Comparison of ENCODE assay signal across 8 cellular contexts in genomic region chr9:133347985-133348762, GRCh38. TPM values are rescaled to one million over a fixed set of nuclear protein-coding genes. Genes with fewer than 3 reads are reported as not detected.
DNase-seq lines count a peak whose midpoint lies in the region.

Gene MED22, minus strand, starts transcription at chr9:133348131. Its CDS starts 1,469 bp downstream, at chr9:133346662.
Gene RPL7A, plus strand, starts transcription at chr9:133348218. Its CDS starts 26 bp downstream, at chr9:133348244.

- H4K91ac ChIP-seq in neuronal stem cell (ENCODE audit: low read depth, low read length, poor library complexity) = peak within 1 kb of the TSS; percentile 97

- H3K18ac ChIP-seq in neuronal stem cell (ENCODE audit: low read length) = peak within 1 kb of the TSS; percentile 100

- H3K9ac ChIP-seq in neuronal stem cell (ENCODE audit: low read depth, low read length, poor library complexity) (peak within 1 kb of the TSS; percentile 99), subcutaneous abdominal adipose tissue (ENCODE audit: low read length in 5 of 5) (peak within 1 kb of the TSS; percentile 75 to 99 (median 99))

- peak within 1 kb of the TSS; percentile 86 for H3K4me2 ChIP-seq in neuronal stem cell (ENCODE audit: insufficient read depth, low read length, poor library complexity, severe bottlenecking)

- H2AFZ ChIP-seq in neuronal stem cell (ENCODE audit: low read length) = peak within 1 kb of the TSS; percentile 89

- peak within 1 kb of the TSS; percentile 97 for H2BK5ac ChIP-seq in neuronal stem cell (ENCODE audit: low read length)

- H3K79me1 ChIP-seq in neuronal stem cell (ENCODE audit: low read depth, low read length) = peaks cover 25% of the 10 kb centered on the region

- H3K9me3 ChIP-seq in HAP-1 (no peaks in the 10 kb centered on the region), SJSA1 (replicated peaks) (no peaks in the 10 kb centered on the region), neuronal stem cell (replicated peaks in 1 of 2; ENCODE audit: control insufficient read depth in 2 of 2, insufficient read depth in 1 of 2, low read depth in 1 of 2, low read length in 2 of 2) (peaks cover 0 to 5% of the 10 kb centered on the region in 2 donors), subcutaneous abdominal adipose tissue (ENCODE audit: control insufficient read depth in 5 of 5, low read length in 5 of 5) (peaks cover 0 to 2% (median 0%) of the 10 kb centered on the region in 5 donors)

- peak within 1 kb of the TSS; percentile 82 for H2BK120ac ChIP-seq in neuronal stem cell (ENCODE audit: low read depth, low read length)

- H3K4me1 ChIP-seq in HAP-1 (peaks cover 12% of the 10 kb centered on the region), SJSA1 (replicated peaks) (peaks cover 23% of the 10 kb centered on the region), neuronal stem cell (ENCODE audit: control insufficient read depth in 2 of 2, insufficient read depth in 1 of 2, low read depth in 1 of 2, low read length in 2 of 2) (peaks cover 7 to 15% of the 10 kb centered on the region in 2 donors), subcutaneous abdominal adipose tissue (ENCODE audit: control insufficient read depth in 5 of 5, insufficient read depth in 5 of 5, low read length in 5 of 5) (peaks cover 10 to 42% (median 35%) of the 10 kb centered on the region in 5 donors)

- H3K36me3 ChIP-seq in HAP-1 (replicated peaks) (peaks cover 79% of the 10 kb centered on the region), SJSA1 (peaks cover 87% of the 10 kb centered on the region), neuronal stem cell (replicated peaks in 1 of 2; ENCODE audit: control insufficient read depth in 2 of 2, insufficient read depth in 2 of 2, low read length in 2 of 2) (peaks cover 70 to 81% of the 10 kb centered on the region in 2 donors), subcutaneous abdominal adipose tissue (ENCODE audit: control insufficient read depth in 5 of 5, insufficient read depth in 5 of 5, low read length in 5 of 5) (peaks cover 5 to 72% (median 64%) of the 10 kb centered on the region in 5 donors)

- peak within 1 kb of the TSS; percentile 77 for H4K8ac ChIP-seq in neuronal stem cell (ENCODE audit: low read depth, low read length)

- H2BK12ac ChIP-seq in neuronal stem cell (ENCODE audit: low read length) = no peak within 1 kb of the TSS

- peak within 1 kb of the TSS; percentile 95 for H3K14ac ChIP-seq in neuronal stem cell (ENCODE audit: low read length)

- H3K27ac ChIP-seq in SJSA1 (peak within 1 kb of the TSS; percentile 92), neuronal stem cell (replicated peaks; ENCODE audit: low read length) (peak within 1 kb of the TSS; percentile 90), subcutaneous abdominal adipose tissue (ENCODE audit: low read depth, low read length) (peak within 1 kb of the TSS; percentile 92)

- H3K23ac ChIP-seq in neuronal stem cell (ENCODE audit: low read depth, low read length, poor library complexity) = peak within 1 kb of the TSS; percentile 99

- in situ Hi-C loops in HAP-1 (cut with MboI; ENCODE audit: low sequenced_read_pairs) = loop anchor here (10.0 kb wide), 1 partner anchor 137 kb away; no protein-coding TSS in a partner anchor

- peak within 1 kb of the TSS; percentile 99 for H2AK5ac ChIP-seq in neuronal stem cell (ENCODE audit: low read depth, low read length)

- DNase-seq in ELF-1 (ENCODE audit: low read depth, low spot score) = peak; percentile 97
- peak; percentile 92 to 96 for DNase-seq in HAP-1 (ENCODE audit: low spot score in 2 of 2)
- DNase-seq in MV-4-11 (lab: John Stamatoyannopoulos, UW) = peak; percentile 93
- DNase-seq in SJSA1 (ENCODE audit: low read depth in 1 of 2, low spot score in 2 of 2) = peak; percentile 91 to 93
- peak; percentile 76 to 80 (median 76) for DNase-seq in activated naive CD4-positive, alpha-beta T cell (lab: John Stamatoyannopoulos, UW)
- peak; percentile 94 for DNase-seq in foreskin melanocyte
- DNase-seq in neuronal stem cell (ENCODE audit: low spot score) = peak; percentile 95

- no CpG with 5 or more reads among the region's 66 CpGs for WGBS in neuronal stem cell (ENCODE audit: extremely low coverage in 2 of 2, insufficient read length in 2 of 2, insufficient replicate concordance in 1 of 2), 2 donors

- H3K4ac ChIP-seq in neuronal stem cell (ENCODE audit: low read length) = peak within 1 kb of the TSS; percentile 99

- peak within 1 kb of the TSS; percentile 3 for H2BK15ac ChIP-seq in neuronal stem cell (ENCODE audit: low read length)

- H3K27me3 ChIP-seq in HAP-1 (ENCODE audit: low read depth) (no peaks in the 10 kb centered on the region), SJSA1 (replicated peaks) (no peaks in the 10 kb centered on the region), neuronal stem cell (ENCODE audit: control insufficient read depth in 3 of 3, insufficient read depth in 3 of 3, low read depth in 1 of 3, low read length in 3 of 3) (no peaks in the 10 kb centered on the region), subcutaneous abdominal adipose tissue (ENCODE audit: control insufficient read depth in 5 of 5, insufficient read depth in 4 of 5, low read length in 5 of 5) (no peaks in the 10 kb centered on the region)

- H3K4me3 ChIP-seq in HAP-1 (peak within 1 kb of the TSS; percentile 98), SJSA1 (peak within 1 kb of the TSS; percentile 93), neuronal stem cell (ENCODE audit: low read length in 2 of 2) (peak within 1 kb of the TSS; percentile 89 to 100), subcutaneous abdominal adipose tissue (ENCODE audit: low read depth in 1 of 5, low read length in 5 of 5) (peak within 1 kb of the TSS; percentile 84 to 99 (median 95))

RNA-seq across cellular contexts. Expression of gene MED22, which starts in this region (rescaled TPM):
- total RNA-seq in SJSA1 (2014; rRNA removed; shearing (Covaris generic)) = 19.7 and 20.4 TPM in 2 replicates
- 34.2 TPM for polyA plus RNA-seq in neuronal stem cell (2013, experiment 1 of 2)
- polyA plus RNA-seq in neuronal stem cell (2013, experiment 2 of 2) = 35.9 TPM

RNA-seq across cellular contexts. Expression of gene RPL7A, which starts in this region (rescaled TPM):
- 1,201 and 1,667 TPM in 2 replicates for total RNA-seq in SJSA1 (2014; rRNA removed; shearing (Covaris generic))
- 3,338 TPM for polyA plus RNA-seq in neuronal stem cell (2013, experiment 1 of 2)
- 3,301 TPM for polyA plus RNA-seq in neuronal stem cell (2013, experiment 2 of 2)

Comparison
In these comparisons a context has a peak if more than half of its experiments do, and no peak if none do; other contexts are left out.
1. Peak in every context shown above with its lines: DNase-seq, H3K4me3 ChIP-seq and H3K27ac ChIP-seq.